In genomic region chr16:3020247-3020603, GRCh38 we compare ENCODE assay signal across 8 cellular contexts. TPM values are rescaled to one million over a fixed set of nuclear protein-coding genes. Genes with fewer than 3 reads are reported as not detected.
DNase-seq lines count a peak whose midpoint lies in the region; ATAC-seq and TF ChIP-seq lines count a peak whose summit lies in the region.

Gene TNFRSF12A (plus strand): TSS chr16:3020368. CDS start chr16:3020398, 30 bp downstream.

- peak; percentile 41 to 53 for ATAC-seq in right cardiac atrium
- ATAC-seq in HG02588 (IDR thresholded peaks at IDR 0.05; ENCODE audit: unreplicated experiment), result no peak
- no peak for ATAC-seq in HG03439 (IDR thresholded peaks at IDR 0.05; ENCODE audit: unreplicated experiment)

- WGBS in right cardiac atrium, result 2% methylated on average over 49 of the region's 49 CpGs

- in situ Hi-C loops in KBM-7 (cut with MboI; ENCODE audit: low pct_unique_long_range_greater_than_20kb, low sequenced_read_pairs), result no loop called here

- no peaks in the 10 kb centered on the region for H3K9me3 ChIP-seq in right cardiac atrium (ENCODE audit: control insufficient read depth, low read length)

- peaks cover 10% of the 10 kb centered on the region for H3K4me1 ChIP-seq in right cardiac atrium (ENCODE audit: control insufficient read depth, insufficient read depth, low read length)

- peak; percentile 84 for DNase-seq in GM06990 (ENCODE audit: extremely low read depth, insufficient read length)
- DNase-seq in KBM-7, result peak; percentile 59
- peak; percentile 33 to 81 (median 54) for DNase-seq in T-helper 2 cell
- peak; percentile 96 for DNase-seq in astrocyte of the hippocampus (ENCODE audit: low read depth, low spot score)
- DNase-seq in right cardiac atrium, result peak; percentile 83 to 92 (median 92)
- DNase-seq in renal cortical epithelial cell (ENCODE audit: low read depth), result peak; percentile 36

- no peaks in the 10 kb centered on the region for H3K36me3 ChIP-seq in GM06990 (ENCODE audit: control insufficient read depth, insufficient read depth, low read length)

- intact Hi-C loops in right cardiac atrium (cut with DNase I), result no loop called here

- peak within 1 kb of the TSS; percentile 99 for H3K27ac ChIP-seq in right cardiac atrium (ENCODE audit: low read length)

- H3K4me3 ChIP-seq in GM06990 (replicated peaks; ENCODE audit: low read depth, low read length), result peak within 1 kb of the TSS; percentile 58
- H3K4me3 ChIP-seq in right cardiac atrium (ENCODE audit: low read length), result peak within 1 kb of the TSS; percentile 85

- H3K27me3 ChIP-seq in GM06990 (replicated peaks; ENCODE audit: control insufficient read depth, insufficient read depth, low read length), result no peaks in the 10 kb centered on the region; the same call in 1 of the 2 replicates
- no peaks in the 10 kb centered on the region for H3K27me3 ChIP-seq in right cardiac atrium (ENCODE audit: control insufficient read depth, insufficient read depth)

- TF ChIP-seq CTCF in GM06990 (IDR thresholded peaks at IDR 0.05; ENCODE audit: insufficient read depth, low read length, poor library complexity, severe bottlenecking), result no peak

RNA-seq across cellular contexts. Expression of gene TNFRSF12A, which starts in this region (rescaled TPM):
- total RNA-seq in right cardiac atrium, result 10 to 100 TPM; 13.8 to 50.8 (median 28.0) TPM
- polyA plus RNA-seq in right cardiac atrium, result 94.7 TPM
- total RNA-seq in renal cortical epithelial cell, result 196 and 480 TPM in 2 replicates

Comparison
In these comparisons a context has a peak if more than half of its experiments do, and no peak if none do; other contexts are left out.
1. DNase-seq: peak in every context shown above with its lines; median percentile 96 in astrocyte of the hippocampus; 92 in right cardiac atrium; 84 in GM06990; 59 in KBM-7; 54 in T-helper 2 cell; 36 in renal cortical epithelial cell.
2. ATAC-seq: peak in right cardiac atrium (2 of 2); none in HG02588 (single experiment) and HG03439 (single experiment).